Comparison of ENCODE assay signal across 8 cellular contexts in the genomic region with DNA sequence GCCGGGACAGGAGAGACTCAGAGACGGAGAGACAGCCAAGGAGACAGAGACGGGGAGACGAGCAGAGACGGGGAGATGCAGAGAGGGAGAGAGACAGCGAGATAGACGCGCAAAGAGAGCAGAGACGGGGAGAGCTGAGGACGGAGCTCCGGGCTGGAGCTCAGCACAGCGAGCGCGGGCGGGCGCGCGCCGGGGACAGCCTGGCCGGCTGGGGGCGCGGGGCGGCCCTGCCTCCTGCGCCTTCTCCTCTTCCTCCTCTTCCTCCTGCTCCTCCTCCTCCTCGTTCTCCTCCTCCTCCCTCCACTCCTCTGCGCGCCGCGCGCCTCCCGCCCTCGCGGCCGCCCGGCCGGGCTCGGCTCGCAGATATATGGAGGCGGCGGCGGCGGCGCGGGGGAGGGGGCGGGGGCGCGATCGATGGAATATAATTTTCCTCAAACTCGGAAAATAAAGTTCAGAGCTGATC. TPM values are rescaled to one million over a fixed set of nuclear protein-coding genes. Genes with fewer than 3 reads are reported as not detected.
DNase-seq lines count a peak whose midpoint lies in the region; ATAC-seq and TF ChIP-seq lines count a peak whose summit lies in the region.

A gene (minus strand): TSS at position 229 of the 463 bp plus-strand sequence. CDS start 15,530 bp downstream, outside the sequence.

- DNase-seq in activated T-cell treated with anti-CD3 and anti-CD28 coated beads, Interleukin-2, amount 50 U/mL, for 72 hours, result no peak
- no peak for DNase-seq in activated T-cell treated with anti-CD3 and anti-CD28 coated beads, Interleukin-2, amount 50 U/mL, for 48 hours
- DNase-seq in RKO (ENCODE audit: low spot score) (peak; percentile 43), endothelial cell (ENCODE audit: low spot score) (no peak), ovary (no peak), NK-92 (lab: John Stamatoyannopoulos, UW; ENCODE audit: unreplicated experiment) (no peak), NCI-H526 treated with DMSO at 0.1 percent for 48 hours (lab: John Stamatoyannopoulos, UW) (no peak)

- peak within 1 kb of the TSS; percentile 17 for H3K4me3 ChIP-seq in ovary

- WGBS in ovary, 3 donors, result 0 to 1% (median 1%) methylated on average over 49 of the region's 49 CpGs

- H3K27ac ChIP-seq in ovary, result no peak within 1 kb of the TSS

- peaks cover 5% of the 10 kb centered on the region for H3K4me1 ChIP-seq in ovary (ENCODE audit: insufficient read depth)

- TF ChIP-seq POLR2A in ovary (IDR thresholded peaks at IDR 0.05), result no peak

- no peaks in the 10 kb centered on the region for H3K9me3 Mint-ChIP-seq in activated T-cell treated with anti-CD3 and anti-CD28 coated beads, Interleukin-2, amount 50 U/mL, for 72 hours
- no peaks in the 10 kb centered on the region for H3K9me3 Mint-ChIP-seq in endothelial cell (ENCODE audit: unreplicated experiment)

- H3K4me3 Mint-ChIP-seq in activated T-cell treated with anti-CD3 and anti-CD28 coated beads, Interleukin-2, amount 50 U/mL, for 72 hours, result peak within 1 kb of the TSS; percentile 86 to 90
- H3K4me3 Mint-ChIP-seq in endothelial cell (ENCODE audit: unreplicated experiment), result peak within 1 kb of the TSS; percentile 90

- peaks cover 4% of the 10 kb centered on the region for H3K27me3 Mint-ChIP-seq in activated T-cell treated with anti-CD3 and anti-CD28 coated beads, Interleukin-2, amount 50 U/mL, for 72 hours (ENCODE audit: low read depth)
- H3K27me3 Mint-ChIP-seq in endothelial cell (ENCODE audit: unreplicated experiment), result peaks cover 28% of the 10 kb centered on the region

- H3K27ac Mint-ChIP-seq in activated T-cell treated with anti-CD3 and anti-CD28 coated beads, Interleukin-2, amount 50 U/mL, for 72 hours, result no peak within 1 kb of the TSS
- H3K27ac Mint-ChIP-seq in endothelial cell (ENCODE audit: unreplicated experiment), result no peak within 1 kb of the TSS

- no peaks in the 10 kb centered on the region for H3K36me3 ChIP-seq in ovary

- no peaks in the 10 kb centered on the region for H3K9me3 ChIP-seq in ovary

- peak; percentile 54 to 64 for ATAC-seq in activated T-cell treated with anti-CD3 and anti-CD28 coated beads, Interleukin-2, amount 50 U/mL, for 72 hours (replicated peaks in 1 of 2)
- ATAC-seq in HG03457 (IDR thresholded peaks at IDR 0.05; ENCODE audit: unreplicated experiment), result no peak

- intact Hi-C loops in ovary (cut with DNase I), result no loop called here

- H3K27me3 ChIP-seq in ovary, result no peaks in the 10 kb centered on the region

- TF ChIP-seq CTCF in endothelial cell (IDR thresholded peaks at IDR 0.05; ENCODE audit: unreplicated experiment), result no peak
- no peak for TF ChIP-seq CTCF in ovary (IDR thresholded peaks at IDR 0.05)

- H3K36me3 Mint-ChIP-seq in activated T-cell treated with anti-CD3 and anti-CD28 coated beads, Interleukin-2, amount 50 U/mL, for 72 hours (ENCODE audit: insufficient read depth in 2 of 2), result peaks cover 0 to 4% of the 10 kb centered on the region in 2 donors
- H3K36me3 Mint-ChIP-seq in endothelial cell (ENCODE audit: low read depth, unreplicated experiment), result peaks cover 7% of the 10 kb centered on the region

- H3K4me1 Mint-ChIP-seq in activated T-cell treated with anti-CD3 and anti-CD28 coated beads, Interleukin-2, amount 50 U/mL, for 72 hours (ENCODE audit: low read depth), result peaks cover 25% of the 10 kb centered on the region
- peaks cover 9% of the 10 kb centered on the region for H3K4me1 Mint-ChIP-seq in endothelial cell (ENCODE audit: unreplicated experiment)

- TF ChIP-seq EP300 in ovary (IDR thresholded peaks at IDR 0.05), result no peak

RNA-seq across cellular contexts. Expression of the gene that starts here (rescaled TPM):
- total RNA-seq in activated T-cell treated with anti-CD3 and anti-CD28 coated beads, Interleukin-2, amount 50 U/mL, for 72 hours, result 1 to 10 TPM; 3.3 to 4.1 TPM
- total RNA-seq in endothelial cell (ENCODE audit: unreplicated experiment) (0.46 TPM), ovary (1 to 10 TPM in 1 of 7 donors, under 1 TPM in 6; 0.11 to 1.3 (median 0.50) TPM)
- under 1 TPM in 1 of 2 donors, not detected in 1; 0.24 TPM for polyA plus RNA-seq in ovary
